ENCODE assay signal across 10 cellular contexts in genomic region chr18:46859855-46860254, GRCh38. TPM values are rescaled to one million over a fixed set of nuclear protein-coding genes. Genes with fewer than 3 reads are reported as not detected.
A peak's percentile ranks its signal among the peaks of the same experiment; 100 is the strongest.
DNase-seq lines count a peak whose midpoint lies in the region; ATAC-seq lines count a peak whose summit lies in the region.
"Had no signal": no experiment of that assay in that cellular context is flagged by ENCODE, and none has a peak within 500 bp of the region (broad histone marks: within the 10 kb centered on the region; RNA-seq: fewer than 3 reads in every experiment).

No MANE protein-coding gene starts in this region.

- no peak overlapping the region for H3K4me3 ChIP-seq in Jurkat, Clone E6-1 (ENCODE audit: low read length)

- DNase-seq in Jurkat, Clone E6-1 (ENCODE audit: low read depth, low spot score) = peak; percentile 34
- peak; percentile 34 for DNase-seq in iris pigment epithelial cell (ENCODE audit: low read depth)
- DNase-seq in activated T-cell treated with anti-CD3 and anti-CD28 coated beads, Interleukin-2, amount 50 U/mL, for 1 hour = no peak
- no peak for DNase-seq in NCI-H2081 treated with DMSO at 0.1 percent for 48 hours (lab: John Stamatoyannopoulos, UW)
- DNase-seq in DMS153 treated with DMSO at 0.1 percent for 48 hours (lab: John Stamatoyannopoulos, UW; ENCODE audit: unreplicated experiment) = no peak
- DNase-seq: NCI-H2029, RPMI8226 had no signal

- ATAC-seq in GM18498 (IDR thresholded peaks at IDR 0.05; ENCODE audit: unreplicated experiment) (peak; percentile 53), GM21723 (IDR thresholded peaks at IDR 0.05; ENCODE audit: unreplicated experiment) (peak; percentile 74), GM19467 (IDR thresholded peaks at IDR 0.05; ENCODE audit: unreplicated experiment) (no peak)

RNA-seq across cellular contexts. Expression of gene PIAS2, which starts 57.5 kb away (rescaled TPM):
- 23.8 TPM for polyA plus RNA-seq in Jurkat, Clone E6-1 (2012; ENCODE audit: insufficient read depth, insufficient read length)

RNA-seq across cellular contexts. Expression of gene KATNAL2, which starts 57.5 kb away (rescaled TPM):
- 5.3 TPM for polyA plus RNA-seq in Jurkat, Clone E6-1 (2012; ENCODE audit: insufficient read depth, insufficient read length)

Comparison
In these comparisons a context has a peak if more than half of its experiments do, and no peak if none do; other contexts are left out.
1. DNase-seq: peak in Jurkat, Clone E6-1 (single experiment) and iris pigment epithelial cell (single experiment); none in activated T-cell treated with anti-CD3 and anti-CD28 coated beads, Interleukin-2, amount 50 U/mL, for 1 hour (single experiment), NCI-H2081 treated with DMSO at 0.1 percent for 48 hours (single experiment) and DMS153 treated with DMSO at 0.1 percent for 48 hours (single experiment).